ENCODE assay signal across 8 cellular contexts in genomic region chr4:71186566-71187398, GRCh38.
DNase-seq lines count a peak whose midpoint lies in the region; ATAC-seq, FAIRE-seq and TF ChIP-seq lines count a peak whose summit lies in the region.

No MANE protein-coding gene starts in this region.

- peaks cover 18% of the 10 kb centered on the region; the same call in 1 of the 2 replicates for H3K27me3 ChIP-seq in SJCRH30
- no peaks in the 10 kb centered on the region for H3K27me3 ChIP-seq in astrocyte (ENCODE audit: insufficient read depth, low read length)
- no peaks in the 10 kb centered on the region for H3K27me3 ChIP-seq in psoas muscle (ENCODE audit: insufficient read depth in 3 of 3, low read length in 2 of 3)

- peak overlapping the region; percentile 89 for H2AFZ ChIP-seq in astrocyte (ENCODE audit: low read depth, low read length)

- H3K9me3 Mint-ChIP-seq in astrocyte (ENCODE audit: unreplicated experiment), result no peaks in the 10 kb centered on the region

- peak overlapping the region; percentile 95 for H3K4me2 ChIP-seq in astrocyte (ENCODE audit: low read length)

- no peaks in the 10 kb centered on the region for H3K9me3 ChIP-seq in SJCRH30 (replicated peaks)
- H3K9me3 ChIP-seq in astrocyte (ENCODE audit: insufficient read depth, low read depth, low read length), result no peaks in the 10 kb centered on the region
- H3K9me3 ChIP-seq in psoas muscle, result no peaks in the 10 kb centered on the region

- no peaks in the 10 kb centered on the region for H3K36me3 Mint-ChIP-seq in astrocyte (ENCODE audit: low read depth, unreplicated experiment)

- H3K4me1 Mint-ChIP-seq in astrocyte (ENCODE audit: low read depth, unreplicated experiment), result peaks cover 9% of the 10 kb centered on the region

- H3K4me1 ChIP-seq in SJCRH30 (no peaks in the 10 kb centered on the region), astrocyte (ENCODE audit: insufficient read depth, low read length) (peaks cover 15% of the 10 kb centered on the region), psoas muscle (peaks cover 10% of the 10 kb centered on the region)

- H3K79me2 ChIP-seq in astrocyte (ENCODE audit: insufficient read depth, low read length), result peaks cover 15% of the 10 kb centered on the region

- 0% methylated on average over 80 to 105 of the region's 105 CpGs for WGBS in psoas muscle, 3 donors

- TF ChIP-seq CTCF in GM10266 (IDR thresholded peaks at IDR 0.05; ENCODE audit: control insufficient read depth, insufficient read depth, low read depth, missing control alignments) (no peak), astrocyte (IDR thresholded peaks at IDR 0.05; ENCODE audit: insufficient read depth, low read depth, low read length) (no peak), psoas muscle (IDR thresholded peaks at IDR 0.05) (no peak)

- H4K20me1 ChIP-seq in astrocyte (ENCODE audit: insufficient read depth, low read length), result no peaks in the 10 kb centered on the region

- H3K36me3 ChIP-seq in SJCRH30 (no peaks in the 10 kb centered on the region), astrocyte (ENCODE audit: insufficient read depth, low read length) (no peaks in the 10 kb centered on the region), psoas muscle (ENCODE audit: insufficient read depth in 1 of 2, low read depth in 1 of 2) (no peaks in the 10 kb centered on the region)

- DNase-seq in GM10266 (ENCODE audit: extremely low spot score) (peak; percentile 60), SJCRH30 (peak; percentile 31 to 61), astrocyte (ENCODE audit: low read depth) (peak; percentile 47), hippocampal formation (lab: John Stamatoyannopoulos, UW) (peak; percentile 38 to 73), psoas muscle (peak; percentile 47 to 70), NCI-H1436 (lab: John Stamatoyannopoulos, UW) (no peak), NCI-H2107 (lab: John Stamatoyannopoulos, UW) (no peak)

- H3K27me3 Mint-ChIP-seq in astrocyte (ENCODE audit: low read depth, unreplicated experiment), result peaks cover 5% of the 10 kb centered on the region

- H3K4me3 ChIP-seq in SJCRH30, result peak overlapping the region; percentile 65
- H3K4me3 ChIP-seq in astrocyte (ENCODE audit: insufficient read depth, low read depth, low read length), result peak overlapping the region; percentile 74
- peak overlapping the region; percentile 86 for H3K4me3 ChIP-seq in psoas muscle

- H3K9ac ChIP-seq in astrocyte (ENCODE audit: low read length), result peak overlapping the region; percentile 86

- ATAC-seq in HG02610 (IDR thresholded peaks at IDR 0.05; ENCODE audit: unreplicated experiment) (peak; percentile 35), psoas muscle (peak; percentile 91 to 92 (median 91))

- no peak for FAIRE-seq in astrocyte (lab: Jason Lieb, UNC)

- intact Hi-C loops in psoas muscle (cut with DNase I), result loop anchor here (5.0 to 10.0 kb wide), 4 partner anchors 46 to 528 kb away; no protein-coding TSS in a partner anchor

- H3K4me3 Mint-ChIP-seq in astrocyte (ENCODE audit: unreplicated experiment), result peak overlapping the region; percentile 89

- H3K27ac ChIP-seq in SJCRH30 (no peak overlapping the region), astrocyte (ENCODE audit: low read depth, low read length) (peak overlapping the region; percentile 73), psoas muscle (peak overlapping the region; percentile 74)

- no peak overlapping the region for H3K27ac Mint-ChIP-seq in astrocyte (ENCODE audit: unreplicated experiment)

Comparison
In these comparisons a context has a peak if more than half of its experiments do, and no peak if none do; other contexts are left out.
1. DNase-seq: peak in GM10266 (single experiment), SJCRH30 (2 of 2), astrocyte (single experiment), hippocampal formation (2 of 2) and psoas muscle (2 of 2); none in NCI-H1436 (single experiment) and NCI-H2107 (single experiment).
2. Peak in every context shown above with its lines, with median percentiles within 50 percentile points of each other: H3K4me3 ChIP-seq.